Comparison of ENCODE assay signal across 22 cellular contexts in genomic region chr5:145951071-145951470, GRCh38. TPM values are rescaled to one million over a fixed set of nuclear protein-coding genes. Genes with fewer than 3 reads are reported as not detected.
DNase-seq lines count a peak whose midpoint lies in the region; ATAC-seq and TF ChIP-seq lines count a peak whose summit lies in the region.
"Had no signal": no experiment of that assay in that cellular context is flagged by ENCODE, and none has a peak within 500 bp of the region (broad histone marks: within the 10 kb centered on the region; RNA-seq: fewer than 3 reads in every experiment).

No MANE protein-coding gene starts in this region.

- POLR2A ChIA-PET in Caco-2 (lab: Charles Lee): no interaction called here

- TF ChIP-seq CTCF in GM23338 (conservative IDR thresholded peaks at IDR 0.05; ENCODE audit: low read depth in 2 of 2) (no peak), left ventricle myocardium inferior (IDR thresholded peaks at IDR 0.05; ENCODE audit: borderline replicate concordance) (no peak), psoas muscle (IDR thresholded peaks at IDR 0.05) (no peak), Caco-2 (IDR thresholded peaks at IDR 0.05; ENCODE audit: insufficient read depth in 1 of 2, low read depth in 1 of 2, low read length in 1 of 2, severe bottlenecking in 1 of 2, unreplicated experiment in 1 of 2) (no peak)

- no peak overlapping the region for H3K27ac Mint-ChIP-seq in GM23338
- no peak overlapping the region for H3K27ac Mint-ChIP-seq in activated naive CD8-positive, alpha-beta T cell treated with anti-CD3 and anti-CD28 coated beads for 36 hours
- H3K27ac Mint-ChIP-seq in Caco-2 (ENCODE audit: unreplicated experiment): no peak overlapping the region
- H3K27ac Mint-ChIP-seq in activated T-cell treated with anti-CD3 and anti-CD28 coated beads, Interleukin-2, amount 50 U/mL, for 24 hours: no peak overlapping the region
- H3K27ac Mint-ChIP-seq: CD4-positive, alpha-beta T cell had no signal

- ATAC-seq in GM23338: no peak
- peak in 2 of 4 donors; percentile 49 to 69 for ATAC-seq in psoas muscle
- ATAC-seq: A549 had no signal

- H3K9me3 ChIP-seq in left ventricle myocardium inferior (replicated peaks) (no peaks in the 10 kb centered on the region), psoas muscle (no peaks in the 10 kb centered on the region), Caco-2 (no peaks in the 10 kb centered on the region)
- H3K9me3 ChIP-seq: SJCRH30 had no signal

- peaks cover 3% of the 10 kb centered on the region for H3K27me3 Mint-ChIP-seq in GM23338 (ENCODE audit: insufficient read depth, low read depth, poor library complexity)
- H3K27me3 Mint-ChIP-seq in activated naive CD8-positive, alpha-beta T cell treated with anti-CD3 and anti-CD28 coated beads for 36 hours: peaks cover 35% of the 10 kb centered on the region
- no peaks in the 10 kb centered on the region for H3K27me3 Mint-ChIP-seq in Caco-2 (ENCODE audit: insufficient read depth, unreplicated experiment)
- H3K27me3 Mint-ChIP-seq in activated T-cell treated with anti-CD3 and anti-CD28 coated beads, Interleukin-2, amount 50 U/mL, for 24 hours: peaks cover 49% of the 10 kb centered on the region

- H3K4me3 Mint-ChIP-seq in GM23338 (no peak overlapping the region), Caco-2 (ENCODE audit: unreplicated experiment) (no peak overlapping the region)
- H3K4me3 Mint-ChIP-seq in activated naive CD8-positive, alpha-beta T cell treated with anti-CD3 and anti-CD28 coated beads for 36 hours: no peak overlapping the region
- H3K4me3 Mint-ChIP-seq in activated T-cell treated with anti-CD3 and anti-CD28 coated beads, Interleukin-2, amount 50 U/mL, for 24 hours: no peak overlapping the region
- H3K4me3 Mint-ChIP-seq: CD4-positive, alpha-beta T cell had no signal

- 43 to 58% (median 47%) methylated on average over 3 of the region's 3 CpGs for WGBS in psoas muscle, 3 donors

- H3K9me2 ChIP-seq in GM23338 (ENCODE audit: insufficient read depth): no peaks in the 10 kb centered on the region

- intact Hi-C loops in left ventricle myocardium inferior (cut with micrococcal nuclease) (no loop called here), psoas muscle (cut with DNase I) (no loop called here), Caco-2 (cut with micrococcal nuclease; ENCODE audit: unreplicated experiment) (no loop called here)

- no TSS peak for BruUV-seq in Caco-2 (replicated peaks; lab: Mats Ljungman, UMichigan)

- H3K79me2 ChIP-seq in GM23338 (replicated peaks; ENCODE audit: insufficient read depth): no peaks in the 10 kb centered on the region

- H3F3A ChIP-seq in GM23338 (replicated peaks; ENCODE audit: low read depth): no peaks in the 10 kb centered on the region

- H3K4me1 Mint-ChIP-seq in GM23338 (peaks cover 20% of the 10 kb centered on the region), Caco-2 (ENCODE audit: low read depth, unreplicated experiment) (peaks cover 32% of the 10 kb centered on the region)
- H3K4me1 Mint-ChIP-seq in activated naive CD8-positive, alpha-beta T cell treated with anti-CD3 and anti-CD28 coated beads for 36 hours: peaks cover 10% of the 10 kb centered on the region
- peaks cover 14% of the 10 kb centered on the region for H3K4me1 Mint-ChIP-seq in activated T-cell treated with anti-CD3 and anti-CD28 coated beads, Interleukin-2, amount 50 U/mL, for 24 hours (ENCODE audit: low read depth)

- H2AFZ ChIP-seq in GM23338: 0 out of 2 replicates have a peak overlapping the region, but pooled peaks have one; percentile 14
- H2AFZ ChIP-seq: GM23248, PC-9 had no signal

- no peak for DNase-seq in GM23338 (ENCODE audit: low spot score)
- peak; percentile 39 for DNase-seq in OCI-M1 (lab: John Stamatoyannopoulos, UW)
- DNase-seq in left ventricle myocardium inferior: no peak
- DNase-seq in psoas muscle: no peak
- DNase-seq in activated naive CD8-positive, alpha-beta T cell treated with anti-CD3 and anti-CD28 coated beads for 36 hours: no peak
- no peak for DNase-seq in Caco-2
- no peak for DNase-seq in activated T-cell treated with anti-CD3 and anti-CD28 coated beads, Interleukin-2, amount 50 U/mL, for 24 hours
- no peak for DNase-seq in NCI-H2081 treated with DMSO at 0.1 percent for 48 hours (lab: John Stamatoyannopoulos, UW)
- DNase-seq: CD4-positive, alpha-beta T cell; GF-D8; GM23248; HCEC 1CT; MM.1S; NCI-H1092; NCI-H1436 treated with DMSO at 0.1 percent for 48 hours; NCI-H2029; NCI-H510A; NCI-H774; PC-9; SJCRH30 had no signal

- CTCF ChIA-PET in Caco-2 (lab: Charles Lee): no interaction called here

- H3K27ac ChIP-seq in GM23338 (ENCODE audit: low read depth): no peak overlapping the region
- H3K27ac ChIP-seq in left ventricle myocardium inferior (replicated peaks): peak overlapping the region; percentile 68
- H3K27ac ChIP-seq in psoas muscle: peak overlapping the region; percentile 60
- H3K27ac ChIP-seq: A549, GM23248, PC-9, RWPE1, SJCRH30 had no signal

- H4K20me1 ChIP-seq in GM23338 (replicated peaks; ENCODE audit: insufficient read depth): no peaks in the 10 kb centered on the region

- no peaks in the 10 kb centered on the region for H3K36me3 Mint-ChIP-seq in GM23338 (ENCODE audit: low read depth)
- H3K36me3 Mint-ChIP-seq in activated naive CD8-positive, alpha-beta T cell treated with anti-CD3 and anti-CD28 coated beads for 36 hours: no peaks in the 10 kb centered on the region
- H3K36me3 Mint-ChIP-seq in Caco-2 (ENCODE audit: insufficient read depth, unreplicated experiment): peaks cover 59% of the 10 kb centered on the region
- no peaks in the 10 kb centered on the region for H3K36me3 Mint-ChIP-seq in activated T-cell treated with anti-CD3 and anti-CD28 coated beads, Interleukin-2, amount 50 U/mL, for 24 hours (ENCODE audit: low read depth)

- no peak overlapping the region for H3K4me3 ChIP-seq in GM23338
- no peak overlapping the region for H3K4me3 ChIP-seq in left ventricle myocardium inferior
- H3K4me3 ChIP-seq in psoas muscle: peak overlapping the region; percentile 2
- no peak overlapping the region for H3K4me3 ChIP-seq in Caco-2 (ENCODE audit: low read depth, low read length)
- H3K4me3 ChIP-seq: A549, GM23248, PC-9, SJCRH30 had no signal

- H3K36me3 ChIP-seq in GM23338 (ENCODE audit: insufficient read depth) (no peaks in the 10 kb centered on the region), left ventricle myocardium inferior (no peaks in the 10 kb centered on the region), psoas muscle (ENCODE audit: insufficient read depth in 1 of 2, low read depth in 1 of 2) (no peaks in the 10 kb centered on the region), Caco-2 (ENCODE audit: control insufficient read depth, insufficient read depth, low read length) (no peaks in the 10 kb centered on the region; the same call in 1 of the 2 replicates)
- H3K36me3 ChIP-seq: SJCRH30 had no signal

- H3K27me3 ChIP-seq in GM23338 (ENCODE audit: insufficient read depth) (no peaks in the 10 kb centered on the region), left ventricle myocardium inferior (ENCODE audit: low read depth) (no peaks in the 10 kb centered on the region), psoas muscle (ENCODE audit: insufficient read depth in 3 of 3, low read length in 2 of 3) (no peaks in the 10 kb centered on the region), Caco-2 (replicated peaks; ENCODE audit: control insufficient read depth, insufficient read depth, low read length) (no peaks in the 10 kb centered on the region)

- 0 out of 2 replicates have a peak, but pooled peaks cover 6% of the 10 kb centered on the region for H3K4me1 ChIP-seq in GM23338 (ENCODE audit: insufficient read depth)
- peaks cover 65% of the 10 kb centered on the region for H3K4me1 ChIP-seq in left ventricle myocardium inferior
- H3K4me1 ChIP-seq in psoas muscle: peaks cover 33% of the 10 kb centered on the region
- peaks cover 14% of the 10 kb centered on the region for H3K4me1 ChIP-seq in Caco-2
- H3K4me1 ChIP-seq: SJCRH30 had no signal

- H3K9me3 Mint-ChIP-seq in GM23338 (no peaks in the 10 kb centered on the region), Caco-2 (ENCODE audit: unreplicated experiment) (no peaks in the 10 kb centered on the region)
- H3K9me3 Mint-ChIP-seq in activated naive CD8-positive, alpha-beta T cell treated with anti-CD3 and anti-CD28 coated beads for 36 hours: peaks cover 1% of the 10 kb centered on the region
- H3K9me3 Mint-ChIP-seq in activated T-cell treated with anti-CD3 and anti-CD28 coated beads, Interleukin-2, amount 50 U/mL, for 24 hours: no peaks in the 10 kb centered on the region
- H3K9me3 Mint-ChIP-seq: CD4-positive, alpha-beta T cell had no signal

- no peak overlapping the region for H3K4me2 ChIP-seq in GM23338
- H3K4me2 ChIP-seq: A549, PC-9 had no signal

TF ChIP-seq in GM23338, 12 proteins besides CTCF, POLR2A, EP300 and RAD21 (continues in another document):
- no peak for TF ChIP-seq REST (IDR thresholded peaks at IDR 0.05; ENCODE audit: unreplicated experiment)
- TF ChIP-seq STAT1 (IDR thresholded peaks at IDR 0.05; ENCODE audit: unreplicated experiment): no peak

RNA-seq across cellular contexts. Expression of gene SH3RF2, which starts 14.7 kb away (rescaled TPM):
- 1.1 and 2.4 TPM in 2 replicates for total RNA-seq in GM23338 (2014; rRNA removed; shearing (Covaris generic))
- 0.80 and 1.7 TPM in 2 replicates for polyA plus RNA-seq in GM23338 (2016; fragmentation: Nextera tagmentation; extraction: Ambion mirVana)
- 376 TPM for total RNA-seq in left ventricle myocardium inferior
- total RNA-seq in psoas muscle: 10 to 100 TPM; 23.5 to 64.1 (median 38.2) TPM
- polyA plus RNA-seq in psoas muscle: 10 to 100 TPM in 2 of 3 donors, 1 to 10 TPM in 1; 1.1 to 24.3 (median 14.9) TPM
- not detected for total RNA-seq in activated naive CD8-positive, alpha-beta T cell treated with anti-CD3 and anti-CD28 coated beads for 36 hours
- 49.4 and 55.0 TPM in 2 replicates for total RNA-seq in Caco-2 (2022)
- total RNA-seq: GM23248, SJCRH30 had no signal
